In the genomic region with DNA sequence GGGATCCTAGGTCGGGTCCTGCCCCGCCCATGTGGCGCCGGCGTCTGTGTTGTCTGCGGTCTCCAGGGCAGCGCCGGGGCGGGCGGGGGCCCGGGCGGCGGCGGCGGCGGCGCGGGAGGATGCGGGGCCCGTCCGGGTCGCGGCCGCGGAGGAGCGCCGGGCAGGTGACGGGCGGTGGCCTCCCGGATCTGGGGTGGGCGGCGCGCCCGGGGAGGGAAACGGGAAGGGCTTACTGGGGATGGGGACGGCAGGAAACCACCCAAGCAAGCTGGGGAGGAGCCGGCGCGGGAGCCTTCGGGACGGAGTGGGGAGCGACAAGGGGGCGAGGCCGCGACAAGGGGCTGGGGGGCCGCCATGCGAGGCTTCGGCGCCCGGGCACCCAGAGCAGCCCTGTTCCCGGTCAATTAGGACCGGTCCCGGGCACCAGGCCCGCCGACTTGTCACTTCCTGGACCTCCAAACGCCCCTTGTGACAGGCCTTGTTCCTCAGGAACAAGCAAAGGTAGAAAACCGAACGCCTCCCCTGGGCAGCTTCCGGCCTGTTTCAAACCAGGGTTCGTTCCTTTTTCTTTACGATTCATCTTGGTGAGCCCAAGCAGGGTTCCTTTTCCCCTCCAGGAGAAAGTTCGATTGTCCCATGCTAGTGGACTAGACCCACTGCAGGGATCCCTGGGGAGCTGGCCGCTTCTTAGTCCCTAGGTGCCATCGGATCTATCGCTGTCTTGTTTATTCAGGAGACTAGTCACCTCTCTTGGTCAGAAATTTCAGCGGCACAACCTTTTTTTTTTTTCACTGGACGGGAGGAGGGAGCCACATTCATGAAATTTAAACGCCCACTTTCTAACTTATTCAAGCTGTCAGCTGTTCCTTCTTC, we compare ENCODE assay signal across 8 cellular contexts. TPM values are rescaled to one million over a fixed set of nuclear protein-coding genes. Genes with fewer than 3 reads are reported as not detected.
DNase-seq lines count a peak whose midpoint lies in the region; ATAC-seq and TF ChIP-seq lines count a peak whose summit lies in the region.

No MANE protein-coding gene starts in this region.

- intact Hi-C loops in left colon (cut with DNase I, micrococcal nuclease) = no loop called here

- peak; percentile 93 for ATAC-seq in left colon
- no peak for ATAC-seq in HG03135 (IDR thresholded peaks at IDR 0.05; ENCODE audit: unreplicated experiment)

- peak overlapping the region; percentile 79 for H3K4me3 ChIP-seq in Loucy (ENCODE audit: low read length, poor library complexity, severe bottlenecking)
- peak overlapping the region; percentile 74 for H3K4me3 ChIP-seq in choroid plexus epithelial cell (ENCODE audit: low read depth, low read length)

- TF ChIP-seq CTCF in Loucy (conservative IDR thresholded peaks at IDR 0.05; ENCODE audit: low read length) = no peak
- no peak for TF ChIP-seq CTCF in choroid plexus epithelial cell (conservative IDR thresholded peaks at IDR 0.05; ENCODE audit: low read depth, low read length)

- H4K20me1 ChIP-seq in Loucy (ENCODE audit: insufficient read depth, low read length, poor library complexity, severe bottlenecking) = no peaks in the 10 kb centered on the region

- H3K4me1 ChIP-seq in Loucy (ENCODE audit: insufficient read depth, low read length, poor library complexity, severe bottlenecking) = peaks cover 22% of the 10 kb centered on the region

- no peaks in the 10 kb centered on the region for H3F3A ChIP-seq in Loucy (ENCODE audit: low read depth)

- peak overlapping the region; percentile 93 for H2AFZ ChIP-seq in Loucy (ENCODE audit: low read length)

- DNase-seq in NCI-H2107 treated with DMSO at 0.1 percent for 48 hours (lab: John Stamatoyannopoulos, UW; ENCODE audit: unreplicated experiment) (peak; percentile 31), NCI-H2107 (lab: John Stamatoyannopoulos, UW) (no peak), choroid plexus epithelial cell (ENCODE audit: low read depth) (peak; percentile 97), left colon (peak; percentile 52 to 72)
- peak; percentile 61 for DNase-seq in activated CD4-positive, CD25-positive, alpha-beta regulatory T cell treated with anti-CD3 and anti-CD28 coated beads, Interleukin-2, amount 50 U/mL, for 72 hours
- DNase-seq in stimulated activated CD4-positive, alpha-beta T cell treated with anti-CD3 and anti-CD28 coated beads, Interleukin-1b, Interleukin-23, amount 100 ng/mL, for 48 hours = peak; percentile 34

- peak overlapping the region; percentile 85 for H3K9ac ChIP-seq in Loucy (ENCODE audit: low read depth, low read length, poor library complexity, severe bottlenecking)

- no peaks in the 10 kb centered on the region for H3K79me2 ChIP-seq in Loucy (ENCODE audit: insufficient read depth, low read length)

- H3K36me3 ChIP-seq in Loucy (ENCODE audit: insufficient read depth, low read length) = no peaks in the 10 kb centered on the region

- no peaks in the 10 kb centered on the region for H3K9me3 ChIP-seq in Loucy (ENCODE audit: insufficient read depth, low read depth, low read length)

- H3K4me2 ChIP-seq in Loucy (ENCODE audit: low read depth, low read length, poor library complexity, severe bottlenecking) = peak overlapping the region; percentile 79

- no peaks in the 10 kb centered on the region for H3K9me2 ChIP-seq in Loucy (replicated peaks; ENCODE audit: low read depth, low read length)

- no peaks in the 10 kb centered on the region for H3K27me3 ChIP-seq in Loucy (ENCODE audit: insufficient read depth, low read length, poor library complexity, severe bottlenecking)

RNA-seq across cellular contexts. Expression of gene JHY, which starts 0.5 kb away (rescaled TPM):
- 1 to 10 TPM; 1.9 to 2.0 TPM for total RNA-seq in left colon

RNA-seq across cellular contexts. Expression of gene CRTAM, which starts 44.7 kb away (rescaled TPM):
- total RNA-seq in left colon = under 1 TPM; 0.18 to 0.22 TPM
